ENCODE assay signal across 9 cellular contexts in the genomic region with DNA sequence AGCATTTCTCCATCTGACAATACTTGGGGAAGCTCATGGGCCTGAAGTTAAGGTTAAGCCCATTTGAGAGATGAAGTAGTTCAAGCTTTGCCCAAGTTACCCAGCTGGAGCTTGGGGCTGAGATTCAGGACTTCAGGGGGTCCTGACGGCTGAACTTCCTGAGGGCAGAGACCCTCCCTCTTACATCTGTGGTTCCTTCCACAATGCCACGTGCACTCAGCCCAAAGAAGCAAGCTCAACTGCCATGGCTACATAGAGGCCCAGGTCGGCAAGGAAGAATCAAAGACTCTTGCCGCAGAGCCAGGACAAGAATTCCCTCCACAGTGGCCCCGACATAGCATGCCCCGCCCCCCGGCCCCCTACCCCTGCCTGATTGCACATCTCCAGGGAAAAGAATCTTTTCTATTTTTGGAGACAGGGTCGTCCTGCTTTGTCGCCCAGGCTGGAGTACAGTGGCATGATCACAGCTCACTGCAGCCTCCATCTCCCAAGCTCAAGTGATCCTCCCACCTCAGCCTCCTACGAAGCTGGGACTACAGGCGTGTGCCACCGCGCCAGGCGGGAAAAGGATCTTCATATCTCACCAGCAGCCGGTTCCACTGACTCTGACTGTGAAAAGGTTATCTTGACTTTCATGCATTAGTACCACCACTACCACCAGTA. TPM values are rescaled to one million over a fixed set of nuclear protein-coding genes. Genes with fewer than 3 reads are reported as not detected.
DNase-seq lines count a peak whose midpoint lies in the region; ATAC-seq and TF ChIP-seq lines count a peak whose summit lies in the region.
"Had no signal": no experiment of that assay in that cellular context is flagged by ENCODE, and none has a peak within 500 bp of the region (broad histone marks: within the 10 kb centered on the region; RNA-seq: fewer than 3 reads in every experiment).

No MANE protein-coding gene starts in this region.

- H3K27me3 Mint-ChIP-seq in MCF 10A (ENCODE audit: insufficient read depth, unreplicated experiment), result no peaks in the 10 kb centered on the region

- peaks cover 9% of the 10 kb centered on the region for H3K4me1 Mint-ChIP-seq in MCF 10A (ENCODE audit: insufficient read depth, unreplicated experiment)

- intact Hi-C loops in cardiac septum (cut with DNase I) (loop anchor here (2.0 kb wide), 1 partner anchor 69 kb away; no protein-coding TSS in a partner anchor), left cardiac atrium (cut with DNase I) (loop anchor here in 1 of 2 donors (2.0 kb wide), 1 partner anchor 69 kb away; no protein-coding TSS in a partner anchor), MCF 10A (cut with micrococcal nuclease) (loop anchor here (1.0 kb wide), 1 partner anchor 68 kb away; no protein-coding TSS in a partner anchor), upper lobe of right lung (cut with DNase I) (no loop called here)

- peak overlapping the region; percentile 45 for H3K9ac ChIP-seq in mucosa of stomach (ENCODE audit: low read length)

- no TSS peak for BruUV-seq in MCF 10A (replicated peaks; lab: Mats Ljungman, UMichigan)

- no peaks in the 10 kb centered on the region for H3K27me3 ChIP-seq in mucosa of stomach (ENCODE audit: control insufficient read depth, insufficient read depth, low read length)
- no peaks in the 10 kb centered on the region for H3K27me3 ChIP-seq in upper lobe of right lung

- H3K9me3 Mint-ChIP-seq in MCF 10A (ENCODE audit: unreplicated experiment), result no peaks in the 10 kb centered on the region

- no peak for TF ChIP-seq CTCF in MCF 10A (IDR thresholded peaks at IDR 0.05; ENCODE audit: unreplicated experiment)
- TF ChIP-seq CTCF in upper lobe of right lung (IDR thresholded peaks at IDR 0.05), result no peak

- peak overlapping the region; percentile 72 for H3K4me3 Mint-ChIP-seq in MCF 10A (ENCODE audit: unreplicated experiment)

- H3K27ac ChIP-seq in upper lobe of right lung, result peak overlapping the region; percentile 83

- peaks cover 19% of the 10 kb centered on the region for H3K36me3 Mint-ChIP-seq in MCF 10A (ENCODE audit: insufficient read depth, unreplicated experiment)

- ATAC-seq in left cardiac atrium, result no peak
- no peak for ATAC-seq in upper lobe of right lung
- no peak for ATAC-seq in HG03457 (IDR thresholded peaks at IDR 0.05; ENCODE audit: unreplicated experiment)
- no peak for ATAC-seq in HG03442 (IDR thresholded peaks at IDR 0.05; ENCODE audit: unreplicated experiment)

- no peaks in the 10 kb centered on the region for H3K9me3 ChIP-seq in mucosa of stomach (ENCODE audit: control insufficient read depth, low read length)
- H3K9me3 ChIP-seq in upper lobe of right lung, result no peaks in the 10 kb centered on the region

- POLR2A ChIA-PET in MCF 10A (lab: Yijun Ruan, JAX), result interaction anchor here (1.1 to 5.2 kb wide), 7 partner anchors 10 to 400 kb away, joined by 3 to 28 read pairs (median 4); partner anchors contain the start of genes FBXW2, GSN and PSMD5

- H3K4me3 ChIP-seq in mucosa of stomach (ENCODE audit: low read length) (peak overlapping the region; percentile 6), upper lobe of right lung (peak overlapping the region; percentile 69)

- peak; percentile 26 for DNase-seq in cardiac septum (ENCODE audit: low spot score)
- no peak for DNase-seq in left cardiac atrium
- DNase-seq in MCF 10A (ENCODE audit: unreplicated experiment), result no peak
- DNase-seq in upper lobe of right lung, result no peak
- no peak for DNase-seq in activated gamma-delta T cell (lab: John Stamatoyannopoulos, UW)
- DNase-seq: NCI-H446 had no signal

- H3K27ac Mint-ChIP-seq in MCF 10A (ENCODE audit: low read depth, unreplicated experiment), result no peak overlapping the region

- H3K36me3 ChIP-seq in mucosa of stomach (ENCODE audit: control insufficient read depth, insufficient read depth, low read length) (no peaks in the 10 kb centered on the region), upper lobe of right lung (peaks cover under 1% of the 10 kb centered on the region)

- CTCF ChIA-PET in MCF 10A (lab: Yijun Ruan, JAX), result interaction anchor here (0.9 to 5.0 kb wide), 6 partner anchors 8 to 112 kb away, joined by 3 to 29 read pairs (median 3); no protein-coding TSS in a partner anchor

- H3K4me1 ChIP-seq in mucosa of stomach (ENCODE audit: control insufficient read depth, insufficient read depth, low read length) (peaks cover 7% of the 10 kb centered on the region), upper lobe of right lung (peaks cover 14% of the 10 kb centered on the region)

RNA-seq across cellular contexts. Expression of gene PHF19, which starts 9.2 kb away (rescaled TPM):
- total RNA-seq in cardiac septum (15.3 TPM), left cardiac atrium (10 to 100 TPM; 16.8 to 18.5 TPM), MCF 10A (2022) (39.6 and 61.0 TPM in 2 replicates), upper lobe of right lung (19.0 TPM)

RNA-seq across cellular contexts. Expression of gene PSMD5, which starts 25.1 kb away (rescaled TPM):
- total RNA-seq in cardiac septum (13.5 TPM), left cardiac atrium (10 to 100 TPM; 22.5 to 25.9 TPM), MCF 10A (2022) (71.0 and 91.0 TPM in 2 replicates), upper lobe of right lung (38.2 TPM)

RNA-seq across cellular contexts. Expression of gene TRAF1, which starts 58.8 kb away (rescaled TPM):
- 2.4 TPM for total RNA-seq in cardiac septum
- total RNA-seq in left cardiac atrium, result 1 to 10 TPM; 3.3 to 3.7 TPM
- total RNA-seq in MCF 10A (2022), result 0.84 and 1.2 TPM in 2 replicates
- total RNA-seq in upper lobe of right lung, result 6.0 TPM
